In genomic region chr15:39704684-39705083, GRCh38 we compare ENCODE assay signal across 13 cellular contexts.
DNase-seq lines count a peak whose midpoint lies in the region; ATAC-seq and TF ChIP-seq lines count a peak whose summit lies in the region.
"Had no signal": no experiment of that assay in that cellular context is flagged by ENCODE, and none has a peak within 500 bp of the region (broad histone marks: within the 10 kb centered on the region; RNA-seq: fewer than 3 reads in every experiment).

No MANE protein-coding gene starts in this region.

- H3K36me3 ChIP-seq in effector memory CD4-positive, alpha-beta T cell (ENCODE audit: control insufficient read depth, insufficient read depth, low read length): no peaks in the 10 kb centered on the region

- no peak overlapping the region for H3K4me3 ChIP-seq in astrocyte of the spinal cord (ENCODE audit: low read depth, low read length)
- no peak overlapping the region for H3K4me3 ChIP-seq in effector memory CD4-positive, alpha-beta T cell (ENCODE audit: insufficient read depth, low read depth, low read length, poor library complexity, severe bottlenecking)

- no peaks in the 10 kb centered on the region for H3K4me1 ChIP-seq in foreskin keratinocyte
- H3K4me1 ChIP-seq in effector memory CD4-positive, alpha-beta T cell (ENCODE audit: control insufficient read depth, insufficient read depth, low read length, poor library complexity, severe bottlenecking): no peaks in the 10 kb centered on the region

- no peaks in the 10 kb centered on the region for H3K9me3 ChIP-seq in effector memory CD4-positive, alpha-beta T cell (ENCODE audit: control insufficient read depth, low read length)

- in situ Hi-C loops in astrocyte of the spinal cord (cut with HindIII; ENCODE audit: low sequenced_read_pairs): no loop called here

- no peaks in the 10 kb centered on the region for H3K27me3 ChIP-seq in foreskin keratinocyte
- H3K27me3 ChIP-seq in effector memory CD4-positive, alpha-beta T cell (replicated peaks; ENCODE audit: control insufficient read depth, insufficient read depth, low read length, poor library complexity, severe bottlenecking): no peaks in the 10 kb centered on the region

- H3K27ac ChIP-seq in foreskin keratinocyte: no peak overlapping the region
- no peak overlapping the region for H3K27ac ChIP-seq in effector memory CD4-positive, alpha-beta T cell (ENCODE audit: insufficient read depth, low read length, poor library complexity, severe bottlenecking)

- TF ChIP-seq CTCF in astrocyte of the spinal cord (IDR thresholded peaks at IDR 0.05; ENCODE audit: low read depth, low read length): no peak
- no peak for TF ChIP-seq CTCF in foreskin keratinocyte (conservative IDR thresholded peaks at IDR 0.05)

- ATAC-seq in foreskin keratinocyte (no peak), GM19395 (IDR thresholded peaks at IDR 0.05; ENCODE audit: unreplicated experiment) (no peak)

- peak; percentile 5 for DNase-seq in HT1080 (ENCODE audit: low read depth)
- peak; percentile 38 for DNase-seq in astrocyte of the spinal cord (ENCODE audit: low read depth, low spot score)
- peak; percentile 35 to 67 for DNase-seq in foreskin keratinocyte
- DNase-seq in stromal cell of bone marrow (ENCODE audit: low read depth): peak; percentile 59
- DNase-seq in effector memory CD4-positive, alpha-beta T cell: no peak
- DNase-seq in OCI-M2 (lab: John Stamatoyannopoulos, UW; ENCODE audit: unreplicated experiment): no peak
- DNase-seq: activated naive CD4-positive, alpha-beta T cell treated with anti-CD3 and anti-CD28 coated beads, Interleukin-2, amount 50 U/mL, for 16 hours; CD8-positive, alpha-beta memory T cell; Karpas-422; NCI-H2029; SHP77 treated with DMSO at 0.1 percent for 48 hours; substantia nigra had no signal

Comparison
In these comparisons a context has a peak if more than half of its experiments do, and no peak if none do; other contexts are left out.
1. DNase-seq: peak in HT1080 (single experiment), astrocyte of the spinal cord (single experiment), foreskin keratinocyte (2 of 2) and stromal cell of bone marrow (single experiment); none in effector memory CD4-positive, alpha-beta T cell (0 of 3) and OCI-M2 (single experiment).